In genomic region chr19:42552086-42553065, GRCh38 we compare ENCODE assay signal across 33 cellular contexts. TPM values are rescaled to one million over a fixed set of nuclear protein-coding genes. Genes with fewer than 3 reads are reported as not detected.
"Had no signal": no experiment of that assay in that cellular context is flagged by ENCODE, and none has a peak within 500 bp of the region (broad histone marks: within the 10 kb centered on the region; RNA-seq: fewer than 3 reads in every experiment).

No MANE protein-coding gene starts in this region.

- H3K27ac ChIP-seq: adrenal gland, body of pancreas, colonic mucosa, epithelial cell of prostate, esophagus squamous epithelium, heart right ventricle, lower lobe of right lung, neural progenitor cell, prostate gland, suprapubic skin, tibial artery had no signal

- DNase-seq: activated CD4-positive, alpha-beta memory T cell treated with anti-CD3 and anti-CD28 coated beads, Interleukin-2, amount 10 ng/mL, durations not matched to agents 7 days and 5 days; activated CD4-positive, alpha-beta T cell treated with anti-CD3 and anti-CD28 coated beads for 1 hour; activated CD4-positive, alpha-beta T cell treated with anti-CD3 and anti-CD28 coated beads, Interleukin-2, amount 10 ng/mL, durations not matched to agents 7 days and 5 days; activated effector memory CD4-positive, alpha-beta T cell treated with anti-CD3 and anti-CD28 coated beads, Interleukin-2, amount 50 U/mL, for 16 hours; activated naive CD4-positive, alpha-beta T cell treated with anti-CD3 and anti-CD28 coated beads for 36 hours; activated naive CD8-positive, alpha-beta T cell treated with anti-CD3 and anti-CD28 coated beads for 36 hours; colonic mucosa; effector CD8-positive, alpha-beta T cell; esophagus squamous epithelium; foreskin melanocyte; lower lobe of right lung; natural killer cell; retina; stimulated activated CD4-positive, alpha-beta T cell treated with anti-CD3 and anti-CD28 coated beads, Interleukin-1b, Interleukin-23, amount 100 ng/mL, for 48 hours; stimulated activated CD4-positive, alpha-beta T cell treated with anti-CD3 and anti-CD28 coated beads, Interleukin-4, amount 100 ng/mL, for 4 hours; stimulated activated CD8-positive, alpha-beta memory T cell treated with anti-CD3 and anti-CD28 coated beads, Interleukin-4, amount 100 ng/mL, for 48 hours; stimulated activated naive B cell treated with anti-CD40 and anti-IgM and Interleukin-4, amounts not matched to agents 10 μg/mL and 1 μg/mL and 100 μg/mL, for 72 hours; T-helper 2 cell; tibial artery had no signal

- H3K27ac Mint-ChIP-seq: activated CD4-positive, alpha-beta memory T cell treated with anti-CD3 and anti-CD28 coated beads, Interleukin-2, amount 10 ng/mL, durations not matched to agents 7 days and 5 days; activated CD4-positive, alpha-beta T cell treated with anti-CD3 and anti-CD28 coated beads, Interleukin-2, amount 10 ng/mL, durations not matched to agents 7 days and 5 days; activated naive CD4-positive, alpha-beta T cell treated with anti-CD3 and anti-CD28 coated beads for 36 hours; activated naive CD8-positive, alpha-beta T cell treated with anti-CD3 and anti-CD28 coated beads for 36 hours; activated T-helper 1 cell treated with anti-CD3 and anti-CD28 coated beads, Interleukin-12 subunit alpha, Interleukin-12 subunit beta, Interleukin-2, Interleukin-4 antibody, amounts not matched to agents 30 ng/mL and 10 ng/mL and 1 ng/mL, durations not matched to agents 14 hours and 24 hours and 36 hours; neural progenitor cell; stimulated activated naive B cell treated with anti-CD40 and anti-IgM and Interleukin-4, amounts not matched to agents 10 μg/mL and 1 μg/mL and 100 μg/mL, for 72 hours; WTC11 had no signal

- H3K9ac ChIP-seq: neural progenitor cell had no signal

- H2AFZ ChIP-seq: neural progenitor cell had no signal

- H3K36me3 ChIP-seq: adrenal gland, colonic mucosa, esophagus squamous epithelium, heart right ventricle, lower lobe of right lung, neural progenitor cell, prostate gland, suprapubic skin, tibial artery had no signal

- ATAC-seq: body of pancreas, natural killer cell, WTC11 had no signal

- H3K36me3 Mint-ChIP-seq: activated naive CD8-positive, alpha-beta T cell treated with anti-CD3 and anti-CD28 coated beads for 36 hours; natural killer cell; neural progenitor cell had no signal

- H3K4me3 ChIP-seq: adrenal gland, body of pancreas, colonic mucosa, esophagus squamous epithelium, heart right ventricle, lower lobe of right lung, neural progenitor cell, prostate gland, smooth muscle cell, suprapubic skin, tibial artery had no signal

- H3K4me1 ChIP-seq: adrenal gland, body of pancreas, colonic mucosa, esophagus squamous epithelium, prostate gland, suprapubic skin, tibial artery had no signal

- H3K27me3 ChIP-seq: adrenal gland, body of pancreas, colonic mucosa, neural progenitor cell, tibial artery had no signal

- H3K9me3 ChIP-seq: adrenal gland, body of pancreas, colonic mucosa, lower lobe of right lung, prostate gland, suprapubic skin, tibial artery had no signal

- H3K4me3 Mint-ChIP-seq: activated CD4-positive, alpha-beta memory T cell treated with anti-CD3 and anti-CD28 coated beads, Interleukin-2, amount 10 ng/mL, durations not matched to agents 7 days and 5 days; activated CD4-positive, alpha-beta T cell treated with anti-CD3 and anti-CD28 coated beads, Interleukin-2, amount 10 ng/mL, durations not matched to agents 7 days and 5 days; activated naive CD4-positive, alpha-beta T cell treated with anti-CD3 and anti-CD28 coated beads for 36 hours; activated naive CD8-positive, alpha-beta T cell treated with anti-CD3 and anti-CD28 coated beads for 36 hours; activated T-helper 1 cell treated with anti-CD3 and anti-CD28 coated beads, Interleukin-12 subunit alpha, Interleukin-12 subunit beta, Interleukin-2, Interleukin-4 antibody, amounts not matched to agents 30 ng/mL and 10 ng/mL and 1 ng/mL, durations not matched to agents 14 hours and 24 hours and 36 hours; natural killer cell; neural progenitor cell; stimulated activated naive B cell treated with anti-CD40 and anti-IgM and Interleukin-4, amounts not matched to agents 10 μg/mL and 1 μg/mL and 100 μg/mL, for 72 hours; WTC11 had no signal

- H3K4me1 Mint-ChIP-seq: activated naive CD8-positive, alpha-beta T cell treated with anti-CD3 and anti-CD28 coated beads for 36 hours had no signal

- H3K4me2 ChIP-seq: neural progenitor cell, smooth muscle cell had no signal

- H3K9me3 Mint-ChIP-seq: natural killer cell had no signal

RNA-seq across cellular contexts. Expression of gene CEACAM8, which starts 42.3 kb away (rescaled TPM):
- total RNA-seq: activated CD4-positive, alpha-beta memory T cell treated with anti-CD3 and anti-CD28 coated beads, Interleukin-2, amount 10 ng/mL, durations not matched to agents 7 days and 5 days; activated CD4-positive, alpha-beta T cell treated with anti-CD3 and anti-CD28 coated beads, Interleukin-2, amount 10 ng/mL, durations not matched to agents 7 days and 5 days; activated naive CD4-positive, alpha-beta T cell treated with anti-CD3 and anti-CD28 coated beads for 36 hours; activated naive CD8-positive, alpha-beta T cell treated with anti-CD3 and anti-CD28 coated beads for 36 hours; activated T-helper 1 cell treated with anti-CD3 and anti-CD28 coated beads, Interleukin-12 subunit alpha, Interleukin-12 subunit beta, Interleukin-2, Interleukin-4 antibody, amounts not matched to agents 30 ng/mL and 10 ng/mL and 1 ng/mL, durations not matched to agents 14 hours and 24 hours and 36 hours; adrenal gland; body of pancreas; dermis microvascular lymphatic vessel endothelial cell; esophagus squamous epithelium; glomerular endothelial cell; mononuclear cell; natural killer cell; prostate gland; smooth muscle cell; WTC11 had no signal
- polyA plus RNA-seq: adrenal gland, heart right ventricle, smooth muscle cell, urinary bladder had no signal
